In genomic region chr2:208315081-208315788, GRCh38 we compare ENCODE assay signal across 8 cellular contexts. TPM values are rescaled to one million over a fixed set of nuclear protein-coding genes. Genes with fewer than 3 reads are reported as not detected.
DNase-seq lines count a peak whose midpoint lies in the region; ATAC-seq and TF ChIP-seq lines count a peak whose summit lies in the region.

No MANE protein-coding gene starts in this region.

- BruUV-seq in Calu3 (replicated peaks; lab: Mats Ljungman, UMichigan): no TSS peak

- peaks cover 8% of the 10 kb centered on the region for H3K4me1 Mint-ChIP-seq in Calu3 (ENCODE audit: low read depth, unreplicated experiment)

- CTCF ChIA-PET in Calu3 (lab: Charles Lee): no interaction called here

- peak; percentile 52 for ATAC-seq in GM19372 (IDR thresholded peaks at IDR 0.05; ENCODE audit: low read depth, unreplicated experiment)
- peak; percentile 60 for ATAC-seq in HG03135 (IDR thresholded peaks at IDR 0.05; ENCODE audit: unreplicated experiment)

- intact Hi-C loops in Calu3 (cut with micrococcal nuclease; ENCODE audit: unreplicated experiment): no loop called here

- H3K36me3 Mint-ChIP-seq in Calu3 (ENCODE audit: insufficient read depth, unreplicated experiment): peaks cover 5% of the 10 kb centered on the region

- no peak overlapping the region for H3K4me3 Mint-ChIP-seq in Calu3 (ENCODE audit: low read depth, unreplicated experiment)

- DNase-seq in AG20443 (ENCODE audit: low spot score) (peak; percentile 69), cardiac fibroblast (ENCODE audit: low read depth in 2 of 2) (peak; percentile 30 to 72), germinal center (ENCODE audit: low spot score) (no peak), H4 (ENCODE audit: low spot score) (no peak), Calu3 (no peak)
- no peak for DNase-seq in stimulated activated CD4-positive, alpha-beta T cell treated with anti-CD3 and anti-CD28 coated beads, Interleukin-4, amount 100 ng/mL, for 4 hours

- H3K27ac Mint-ChIP-seq in Calu3 (ENCODE audit: unreplicated experiment): no peak overlapping the region

- H3K27me3 Mint-ChIP-seq in Calu3 (ENCODE audit: unreplicated experiment): no peaks in the 10 kb centered on the region

- H3K4me3 ChIP-seq in cardiac fibroblast (replicated peaks in 1 of 2; ENCODE audit: low read depth in 2 of 2, low read length in 2 of 2): no peak overlapping the region

- no peaks in the 10 kb centered on the region for H3K9me3 Mint-ChIP-seq in Calu3 (ENCODE audit: low read depth, unreplicated experiment)

- TF ChIP-seq CTCF in cardiac fibroblast (IDR thresholded peaks at IDR 0.05; ENCODE audit: low read depth, low read length) (no peak), Calu3 (IDR thresholded peaks at IDR 0.05; ENCODE audit: unreplicated experiment) (no peak)

RNA-seq across cellular contexts. Expression of gene PIKFYVE, which starts 49.2 kb away (rescaled TPM):
- 11.8 and 16.0 TPM in 2 replicates for total RNA-seq in H4 (2014; rRNA removed; shearing (Covaris generic))
- 24.2 and 26.4 TPM in 2 replicates for total RNA-seq in Calu3 (2022)

Comparison
In these comparisons a context has a peak if more than half of its experiments do, and no peak if none do; other contexts are left out.
1. DNase-seq: peak in AG20443 (single experiment) and cardiac fibroblast (2 of 2); none in germinal center (single experiment), stimulated activated CD4-positive, alpha-beta T cell treated with anti-CD3 and anti-CD28 coated beads, Interleukin-4, amount 100 ng/mL, for 4 hours (0 of 2), H4 (single experiment) and Calu3 (single experiment).